ENCODE assay signal across 24 cellular contexts in genomic region chr3:26011276-26011675, GRCh38.
"Had no signal": no experiment of that assay in that cellular context is flagged by ENCODE, and none has a peak within 500 bp of the region (broad histone marks: within the 10 kb centered on the region; RNA-seq: fewer than 3 reads in every experiment).

No MANE protein-coding gene starts in this region.

- H3K4me3 ChIP-seq: colonic mucosa, coronary artery, dorsolateral prefrontal cortex, esophagus muscularis mucosa, esophagus squamous epithelium, gastrocnemius medialis, gastroesophageal sphincter, heart left ventricle, heart right ventricle had no signal

- ATAC-seq: effector memory CD8-positive, alpha-beta T cell; esophagus mucosa; foreskin keratinocyte; gastrocnemius medialis; gastroesophageal sphincter; heart left ventricle; heart right ventricle had no signal

- H3K9me3 ChIP-seq: colonic mucosa, esophagus muscularis mucosa, esophagus squamous epithelium, gastrocnemius medialis, gastroesophageal sphincter, heart left ventricle had no signal

- H3K27me3 ChIP-seq: colonic mucosa, esophagus muscularis mucosa, esophagus squamous epithelium, foreskin keratinocyte, gastrocnemius medialis, gastroesophageal sphincter, heart left ventricle, heart right ventricle had no signal

- H3K27ac ChIP-seq: colonic mucosa, coronary artery, dorsolateral prefrontal cortex, epithelial cell of prostate, esophagus muscularis mucosa, esophagus squamous epithelium, foreskin keratinocyte, gastrocnemius medialis, gastroesophageal sphincter, heart left ventricle, heart right ventricle had no signal

- H3K4me1 ChIP-seq: colonic mucosa, esophagus muscularis mucosa, esophagus squamous epithelium, foreskin keratinocyte, gastrocnemius medialis, gastroesophageal sphincter, heart left ventricle, heart right ventricle had no signal

- DNase-seq: colonic mucosa; cortex of kidney; dermis blood vessel endothelial cell; dorsolateral prefrontal cortex; effector CD4-positive, alpha-beta T cell; effector CD8-positive, alpha-beta T cell; effector memory CD4-positive, alpha-beta T cell; effector memory CD8-positive, alpha-beta T cell; endodermal cell; erythroblast; esophagus squamous epithelium; foreskin fibroblast; foreskin keratinocyte; foreskin melanocyte; gastrocnemius medialis; glutamatergic neuron; head of caudate nucleus; heart left ventricle; heart right ventricle had no signal

- H3K36me3 ChIP-seq: colonic mucosa, esophagus muscularis mucosa, esophagus squamous epithelium, gastrocnemius medialis, gastroesophageal sphincter, heart left ventricle, heart right ventricle had no signal
